ENCODE assay signal across 8 cellular contexts in genomic region chr1:15323351-15323988, GRCh38.
DNase-seq lines count a peak whose midpoint lies in the region; ATAC-seq, FAIRE-seq and TF ChIP-seq lines count a peak whose summit lies in the region.

No MANE protein-coding gene starts in this region.

- DNase-seq in GDM1 (lab: John Stamatoyannopoulos, UW) = peak; percentile 52
- DNase-seq in M059J (ENCODE audit: low read depth) = peak; percentile 72
- no peak for DNase-seq in SK-N-MC (ENCODE audit: low read depth, low spot score)
- DNase-seq in activated naive CD4-positive, alpha-beta T cell treated with anti-CD3 and anti-CD28 coated beads for 36 hours = peak; percentile 85
- DNase-seq in glomerular visceral epithelial cell (ENCODE audit: extremely low spot score) = peak; percentile 79
- DNase-seq in pancreas = peak; percentile 68 to 88 (median 80)
- peak; percentile 72 to 84 for DNase-seq in tibial artery

- H3K9me3 ChIP-seq in SK-N-MC (ENCODE audit: low read depth, low read length) (no peaks in the 10 kb centered on the region), pancreas (no peaks in the 10 kb centered on the region), tibial artery (peaks cover 0 to 2% (median 0%) of the 10 kb centered on the region in 3 donors)

- intact Hi-C loops in activated naive CD4-positive, alpha-beta T cell treated with anti-CD3 and anti-CD28 coated beads for 36 hours (cut with micrococcal nuclease) = loop anchor here (1.0 to 2.0 kb wide), 3 partner anchors 108 to 417 kb away; no protein-coding TSS in a partner anchor
- intact Hi-C loops in pancreas (cut with DNase I) (no loop called here), tibial artery (cut with DNase I; ENCODE audit: low total_unique reads) (no loop called here)

- peak; percentile 96 to 98 (median 97) for TF ChIP-seq CTCF in pancreas (IDR thresholded peaks at IDR 0.05)
- peak; percentile 97 to 98 for TF ChIP-seq CTCF in tibial artery (IDR thresholded peaks at IDR 0.05)

- no peaks in the 10 kb centered on the region for H3K36me3 Mint-ChIP-seq in activated naive CD4-positive, alpha-beta T cell treated with anti-CD3 and anti-CD28 coated beads for 36 hours (ENCODE audit: low read depth)

- no peaks in the 10 kb centered on the region for H3K4me1 Mint-ChIP-seq in activated naive CD4-positive, alpha-beta T cell treated with anti-CD3 and anti-CD28 coated beads for 36 hours (ENCODE audit: low read depth)

- peak; percentile 81 to 91 (median 88) for ATAC-seq in pancreas
- ATAC-seq in GM21717 (IDR thresholded peaks at IDR 0.05; ENCODE audit: unreplicated experiment) = no peak

- no peak overlapping the region for H3K27ac Mint-ChIP-seq in activated naive CD4-positive, alpha-beta T cell treated with anti-CD3 and anti-CD28 coated beads for 36 hours

- H3K27ac ChIP-seq in SK-N-MC = peak overlapping the region; percentile 7; the same call in 1 of the 2 replicates
- H3K27ac ChIP-seq in pancreas = peak overlapping the region in 3 of 4 donors; percentile 46 to 73 (median 68)
- no peak overlapping the region for H3K27ac ChIP-seq in tibial artery

- H3K9ac ChIP-seq in SK-N-MC (ENCODE audit: insufficient read length) = no peak overlapping the region

- H3K36me3 ChIP-seq in SK-N-MC (ENCODE audit: insufficient read depth, low read length) (no peaks in the 10 kb centered on the region), pancreas (no peaks in the 10 kb centered on the region), tibial artery (no peaks in the 10 kb centered on the region)

- H3K27me3 ChIP-seq in pancreas = no peaks in the 10 kb centered on the region
- H3K27me3 ChIP-seq in tibial artery = peaks cover 0 to 28% of the 10 kb centered on the region in 2 donors

- WGBS in pancreas, 2 donors = 23 to 26% methylated on average over 15 of the region's 15 CpGs

- peaks cover 8% of the 10 kb centered on the region for H3K9me3 Mint-ChIP-seq in activated naive CD4-positive, alpha-beta T cell treated with anti-CD3 and anti-CD28 coated beads for 36 hours

- H3K4me3 ChIP-seq in SK-N-MC (no peak overlapping the region), pancreas (peak overlapping the region in 2 of 4 donors; percentile 10 to 23), tibial artery (no peak overlapping the region)

- no peak overlapping the region for H3K4me3 Mint-ChIP-seq in activated naive CD4-positive, alpha-beta T cell treated with anti-CD3 and anti-CD28 coated beads for 36 hours

- no peak for FAIRE-seq in pancreas (lab: Jason Lieb, UNC)

- H3K4me1 ChIP-seq in pancreas (peaks cover under 1 to 8% (median 3%) of the 10 kb centered on the region in 3 donors), tibial artery (peaks cover 0 to 10% (median 7%) of the 10 kb centered on the region in 4 donors)

- CTCF ChIA-PET in activated naive CD4-positive, alpha-beta T cell treated with anti-CD3 and anti-CD28 coated beads for 36 hours (lab: Charles Lee) = interaction anchor here (0.6 to 4.3 kb wide), 23 partner anchors 9 to 141 kb away, joined by 3 to 101 read pairs (median 5); no protein-coding TSS in a partner anchor

- no peaks in the 10 kb centered on the region for H3K27me3 Mint-ChIP-seq in activated naive CD4-positive, alpha-beta T cell treated with anti-CD3 and anti-CD28 coated beads for 36 hours (ENCODE audit: low read depth)

Comparison
In these comparisons a context has a peak if more than half of its experiments do, and no peak if none do; other contexts are left out.
1. H3K27ac ChIP-seq: peak in SK-N-MC (single experiment) and pancreas (3 of 4); none in tibial artery (0 of 2).